ENCODE assay signal across 13 cellular contexts in the genomic region with DNA sequence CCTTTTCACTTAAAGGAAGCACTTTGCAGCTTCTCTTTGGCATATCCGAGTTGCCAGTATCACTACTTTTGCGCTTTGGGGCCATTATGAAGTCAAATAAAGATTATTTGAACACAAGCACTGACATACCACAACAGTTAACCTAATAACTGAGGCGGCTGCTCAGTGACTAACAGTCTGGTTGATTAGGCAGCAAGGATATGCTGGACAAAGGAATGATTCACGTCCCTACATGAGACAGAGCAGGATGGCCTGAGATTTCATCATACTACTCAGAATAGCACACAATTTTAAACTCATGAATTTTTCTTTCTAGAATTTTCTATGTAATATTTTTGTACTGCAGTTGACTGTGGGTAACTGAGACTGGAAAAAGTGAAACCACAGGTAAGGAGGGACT. TPM values are rescaled to one million over a fixed set of nuclear protein-coding genes. Genes with fewer than 3 reads are reported as not detected.
A peak's percentile ranks its signal among the peaks of the same experiment; 100 is the strongest.
DNase-seq lines count a peak whose midpoint lies in the region; ATAC-seq, FAIRE-seq and TF ChIP-seq lines count a peak whose summit lies in the region.
"Had no signal": no experiment of that assay in that cellular context is flagged by ENCODE, and none has a peak within 500 bp of the region (broad histone marks: within the 10 kb centered on the region; RNA-seq: fewer than 3 reads in every experiment).

No MANE protein-coding gene starts in this region.

- intact Hi-C loops in mucosa of descending colon (cut with DNase I, micrococcal nuclease), result no loop called here

- FAIRE-seq in H54 (lab: Jason Lieb, UNC), result peak; percentile 99
- FAIRE-seq: GM12878 had no signal

- H3K4me1 ChIP-seq in adipocyte (ENCODE audit: control insufficient read depth, insufficient read depth, low read length) (peaks cover 33% of the 10 kb centered on the region), mucosa of descending colon (ENCODE audit: low read depth) (no peaks in the 10 kb centered on the region)

- DNase-seq in A172 (ENCODE audit: low spot score), result peak; percentile 88
- no peak for DNase-seq in H54 (ENCODE audit: insufficient read length, low spot score)
- DNase-seq in adipocyte (ENCODE audit: low read depth), result peak; percentile 91
- peak; percentile 77 for DNase-seq in foreskin melanocyte
- no peak for DNase-seq in DMS79 (lab: John Stamatoyannopoulos, UW)
- no peak for DNase-seq in NCI-H748 (lab: John Stamatoyannopoulos, UW; ENCODE audit: unreplicated experiment)
- DNase-seq in mucosa of descending colon, result no peak
- DNase-seq: amygdala; glutamatergic neuron; NCI-H2171 treated with DMSO at 0.1 percent for 48 hours; stimulated activated naive CD8-positive, alpha-beta T cell treated with anti-CD3 and anti-CD28 coated beads, Interleukin-15, Interleukin-2, amounts not matched to agents 100 U/mL and 50 U/mL, for 24 hours had no signal

- no peak for TF ChIP-seq CTCF in mucosa of descending colon (IDR thresholded peaks at IDR 0.05)

- ATAC-seq in HG03139 (IDR thresholded peaks at IDR 0.05; ENCODE audit: unreplicated experiment) (no peak), mucosa of descending colon (no peak)
- ATAC-seq: GM12878; stimulated activated naive CD8-positive, alpha-beta T cell treated with anti-CD3 and anti-CD28 coated beads, Interleukin-15, Interleukin-2, amounts not matched to agents 100 U/mL and 50 U/mL, for 24 hours had no signal

- H3K36me3 ChIP-seq in adipocyte (ENCODE audit: control insufficient read depth, insufficient read depth, low read length, severe bottlenecking), result no peaks in the 10 kb centered on the region
- H3K36me3 ChIP-seq in mucosa of descending colon (ENCODE audit: low read depth), result no peaks in the 10 kb centered on the region

- no peaks in the 10 kb centered on the region for H3K9me3 ChIP-seq in adipocyte (ENCODE audit: control insufficient read depth, low read length)
- H3K9me3 ChIP-seq in mucosa of descending colon, result no peaks in the 10 kb centered on the region

- no peak for TF ChIP-seq POLR2A in H54 (IDR thresholded peaks at IDR 0.05; ENCODE audit: low read depth, low read length)

- peak overlapping the region; percentile 52 for H3K9ac ChIP-seq in adipocyte (ENCODE audit: low read length)

- H3K27me3 ChIP-seq in adipocyte (replicated peaks; ENCODE audit: control insufficient read depth, insufficient read depth, low read length), result no peaks in the 10 kb centered on the region

- H3K4me3 ChIP-seq in adipocyte (ENCODE audit: low read length) (peak overlapping the region; percentile 28), mucosa of descending colon (no peak overlapping the region)
- H3K4me3 ChIP-seq: GM12878 had no signal

RNA-seq across cellular contexts. Expression of a gene that starts 56.9 kb away (rescaled TPM):
- total RNA-seq in A172 (2014; rRNA removed; shearing (Covaris generic)), result 22.5 TPM in 2 replicates
- 1 to 10 TPM in 1 of 3 donors, under 1 TPM in 2; 0.89 to 4.4 (median 0.90) TPM for total RNA-seq in mucosa of descending colon

Comparison
In these comparisons a context has a peak if more than half of its experiments do, and no peak if none do; other contexts are left out.
1. DNase-seq: peak in A172 (single experiment), adipocyte (single experiment) and foreskin melanocyte (single experiment); none in H54 (single experiment), DMS79 (single experiment), NCI-H748 (single experiment) and mucosa of descending colon (0 of 3).